ENCODE assay signal across 12 cellular contexts in genomic region chr1:16703141-16703540, GRCh38. TPM values are rescaled to one million over a fixed set of nuclear protein-coding genes. Genes with fewer than 3 reads are reported as not detected.
DNase-seq lines count a peak whose midpoint lies in the region; ATAC-seq, FAIRE-seq and TF ChIP-seq lines count a peak whose summit lies in the region.
"Not testable (repeated sequence)": the region's sequence is repeated elsewhere in the genome, so short reads cannot be mapped to it uniquely, and the experiment has no call there.
"Had no signal": no experiment of that assay in that cellular context is flagged by ENCODE, and none has a peak within 500 bp of the region (broad histone marks: within the 10 kb centered on the region; RNA-seq: fewer than 3 reads in every experiment).

No MANE protein-coding gene starts in this region.

- H3K27me3 ChIP-seq in foreskin keratinocyte; keratinocyte (ENCODE audit: control insufficient read depth, extremely low read depth, insufficient read depth, low read length); upper lobe of right lung: not testable (repeated sequence)

- not testable (repeated sequence) for H4K20me1 ChIP-seq in keratinocyte (ENCODE audit: control insufficient read depth, extremely low read depth, insufficient read depth, low read length)

- not testable (repeated sequence) for DNase-seq in CD14-positive monocyte (ENCODE audit: low spot score); HFFc6; activated naive CD8-positive, alpha-beta T cell treated with anti-CD3 and anti-CD28 coated beads, Interleukin-2, amount 50 U/mL, for 24 hours; foreskin keratinocyte; keratinocyte (ENCODE audit: low read depth, low spot score); natural killer cell; upper lobe of right lung

- ATAC-seq in SK-N-SH treated with all-trans-retinoic acid at 6 μM for 48 hours: peak; percentile 81
- ATAC-seq in activated naive CD8-positive, alpha-beta T cell treated with anti-CD3 and anti-CD28 coated beads, Interleukin-2, amount 50 U/mL, for 24 hours: peak; percentile 57
- peak; percentile 45 for ATAC-seq in foreskin keratinocyte
- ATAC-seq in natural killer cell: peak; percentile 34 to 45 (median 41)
- ATAC-seq in upper lobe of right lung: peak; percentile 67

- H3K9me3 ChIP-seq in keratinocyte (ENCODE audit: control insufficient read depth, low read depth, low read length); upper lobe of right lung: not testable (repeated sequence)

- not testable (repeated sequence) for H3K4me3 ChIP-seq in keratinocyte (ENCODE audit: control insufficient read depth in 2 of 3, extremely low read depth in 1 of 3, insufficient read depth in 2 of 3, low read depth in 1 of 3, low read length in 3 of 3); upper lobe of right lung

- not testable (repeated sequence) for H3K9me3 Mint-ChIP-seq in CD14-positive monocyte; HFFc6; activated naive CD8-positive, alpha-beta T cell treated with anti-CD3 and anti-CD28 coated beads, Interleukin-2, amount 50 U/mL, for 24 hours; natural killer cell

- not testable (repeated sequence) for H3K4me1 ChIP-seq in foreskin keratinocyte; keratinocyte (ENCODE audit: control insufficient read depth, extremely low read depth, insufficient read depth, low read length); upper lobe of right lung

- not testable (repeated sequence) for H3K9me1 ChIP-seq in keratinocyte (ENCODE audit: control insufficient read depth, extremely low read depth, insufficient read depth, low read length)

- not testable (repeated sequence) for H3K4me2 ChIP-seq in keratinocyte (ENCODE audit: control insufficient read depth, extremely low read depth, insufficient read depth, low read depth, low read length)

- not testable (repeated sequence) for H3K79me2 ChIP-seq in keratinocyte (ENCODE audit: control insufficient read depth, insufficient read depth, low read length)

- not testable (repeated sequence) for H3K4me3 Mint-ChIP-seq in CD14-positive monocyte; HFFc6; activated naive CD8-positive, alpha-beta T cell treated with anti-CD3 and anti-CD28 coated beads, Interleukin-2, amount 50 U/mL, for 24 hours; natural killer cell

- H3K4me1 Mint-ChIP-seq in CD14-positive monocyte; HFFc6 (ENCODE audit: low read depth); activated naive CD8-positive, alpha-beta T cell treated with anti-CD3 and anti-CD28 coated beads, Interleukin-2, amount 50 U/mL, for 24 hours; natural killer cell: not testable (repeated sequence)

- H3K27ac Mint-ChIP-seq in CD14-positive monocyte; HFFc6; activated naive CD8-positive, alpha-beta T cell treated with anti-CD3 and anti-CD28 coated beads, Interleukin-2, amount 50 U/mL, for 24 hours; natural killer cell: not testable (repeated sequence)

- peak; percentile 26 for TF ChIP-seq CTCF in CD14-positive monocyte (IDR thresholded peaks at IDR 0.05)
- TF ChIP-seq CTCF in HFFc6 (IDR thresholded peaks at IDR 0.05): peak; percentile 67
- TF ChIP-seq CTCF in foreskin keratinocyte (conservative IDR thresholded peaks at IDR 0.05); keratinocyte (optimal IDR thresholded peaks at IDR 0.05 in 1 of 3, IDR thresholded peaks at IDR 0.05 in 1 of 3, conservative IDR thresholded peaks at IDR 0.05 in 1 of 3; ENCODE audit: extremely low read depth in 1 of 3, insufficient read depth in 2 of 3, low read length in 3 of 3): not testable (repeated sequence)
- peak; percentile 27 for TF ChIP-seq CTCF in natural killer cell (IDR thresholded peaks at IDR 0.05)
- TF ChIP-seq CTCF in upper lobe of right lung (IDR thresholded peaks at IDR 0.05): peak; percentile 11

- H3K27me3 Mint-ChIP-seq in CD14-positive monocyte (ENCODE audit: low read depth in 3 of 3); HFFc6 (ENCODE audit: insufficient read depth); activated naive CD8-positive, alpha-beta T cell treated with anti-CD3 and anti-CD28 coated beads, Interleukin-2, amount 50 U/mL, for 24 hours; natural killer cell (ENCODE audit: low read depth in 2 of 2): not testable (repeated sequence)

- intact Hi-C loops in CD14-positive monocyte (cut with micrococcal nuclease); natural killer cell (cut with micrococcal nuclease); upper lobe of right lung (cut with DNase I): not testable (repeated sequence)

- peak; percentile 79 for FAIRE-seq in keratinocyte (lab: Jason Lieb, UNC)

- not testable (repeated sequence) for H3K36me3 Mint-ChIP-seq in CD14-positive monocyte; HFFc6 (ENCODE audit: low read depth); activated naive CD8-positive, alpha-beta T cell treated with anti-CD3 and anti-CD28 coated beads, Interleukin-2, amount 50 U/mL, for 24 hours (ENCODE audit: low read depth); natural killer cell

- H2AFZ ChIP-seq in keratinocyte (ENCODE audit: control insufficient read depth, low read length): not testable (repeated sequence)

- H3K27ac ChIP-seq in foreskin keratinocyte; keratinocyte (ENCODE audit: control insufficient read depth, insufficient read depth, low read length); upper lobe of right lung: not testable (repeated sequence)

- H3K36me3 ChIP-seq in keratinocyte (ENCODE audit: control insufficient read depth in 2 of 2, extremely low read depth in 1 of 2, insufficient read depth in 2 of 2, low read length in 2 of 2); upper lobe of right lung: not testable (repeated sequence)

- not testable (repeated sequence) for H3K9ac ChIP-seq in keratinocyte (ENCODE audit: control insufficient read depth, extremely low read depth, insufficient read depth, low read length)

- dilution Hi-C loops in keratinocyte (cut with MboI; ENCODE audit: extremely low pct_ligation_motif_present, low sequenced_read_pairs): not testable (repeated sequence)

RNA-seq across cellular contexts. Expression of gene RNU1-3, which starts 36.4 kb away (rescaled TPM):
- not detected for polyA plus RNA-seq in CD14-positive monocyte
- total RNA-seq in HFFc6 (2021; fragmentation: NEBNext Ultra II Directional; extraction: Animal tissue kit (Norgen Biotek cat#: 25700)): 1,000 to 10,000 TPM; 1,191 to 2,394 (median 1,819) TPM
- 2,556 and 4,441 TPM in 2 replicates for total RNA-seq in foreskin keratinocyte
- polyA plus RNA-seq in foreskin keratinocyte: not detected in 2 replicates
- 66.0 to 67.0 TPM in 2 of 3 replicates, not detected in the other for polyA plus RNA-seq in keratinocyte
- polyA plus RNA-seq in keratinocyte (2011; ENCODE audit: low read depth): not detected
- not detected in 2 replicates for polyA plus RNA-seq in keratinocyte (2011; cell fraction: cytosol; rRNA removed)
- polyA plus RNA-seq in keratinocyte (2011; cell fraction: nucleus; rRNA removed): under 0.01 TPM in 2 replicates
- polyA plus RNA-seq in keratinocyte (2012; ENCODE audit: low replicate concordance): not detected in 2 replicates
- 13,175 to 24,724 TPM (median 16,252 TPM) in 3 replicates for polyA minus RNA-seq in keratinocyte
- 39,283 TPM for polyA minus RNA-seq in keratinocyte (2011; cell fraction: cytosol; rRNA and poly(A)+ RNA removed)
- polyA minus RNA-seq in keratinocyte (2011; cell fraction: nucleus; rRNA and poly(A)+ RNA removed): 15,420 and 21,721 TPM in 2 replicates
- total RNA-seq in natural killer cell: 1,000 to 10,000 TPM; 2,937 to 3,261 (median 3,038) TPM
- 6,622 TPM for total RNA-seq in upper lobe of right lung
- polyA plus RNA-seq: esophagus, neural cell, ovary, spleen had no signal

RNA-seq across cellular contexts. Expression of gene RNU1-4, which starts 37.2 kb away (rescaled TPM):
- not detected for polyA plus RNA-seq in CD14-positive monocyte
- 1,000 to 10,000 TPM; 1,191 to 2,394 (median 1,819) TPM for total RNA-seq in HFFc6 (2021; fragmentation: NEBNext Ultra II Directional; extraction: Animal tissue kit (Norgen Biotek cat#: 25700))
- 2,556 and 4,441 TPM in 2 replicates for total RNA-seq in foreskin keratinocyte
- not detected in 2 replicates for polyA plus RNA-seq in foreskin keratinocyte
- 66.0 to 67.0 TPM in 2 of 3 replicates, not detected in the other for polyA plus RNA-seq in keratinocyte
- not detected for polyA plus RNA-seq in keratinocyte (2011; ENCODE audit: low read depth)
- not detected in 2 replicates for polyA plus RNA-seq in keratinocyte (2011; cell fraction: cytosol; rRNA removed)
- under 0.01 TPM in 2 replicates for polyA plus RNA-seq in keratinocyte (2011; cell fraction: nucleus; rRNA removed)
- polyA plus RNA-seq in keratinocyte (2012; ENCODE audit: low replicate concordance): not detected in 2 replicates
- polyA minus RNA-seq in keratinocyte: 13,175 to 24,724 TPM (median 16,252 TPM) in 3 replicates
- polyA minus RNA-seq in keratinocyte (2011; cell fraction: cytosol; rRNA and poly(A)+ RNA removed): 39,283 TPM
- polyA minus RNA-seq in keratinocyte (2011; cell fraction: nucleus; rRNA and poly(A)+ RNA removed): 15,420 and 21,721 TPM in 2 replicates
- total RNA-seq in natural killer cell: 1,000 to 10,000 TPM; 2,937 to 3,261 (median 3,038) TPM
- total RNA-seq in upper lobe of right lung: 6,622 TPM
- polyA plus RNA-seq: esophagus, neural cell, ovary, spleen had no signal
